ENCODE assay signal across 10 cellular contexts in genomic region chr5:132746592-132747063, GRCh38. TPM values are rescaled to one million over a fixed set of nuclear protein-coding genes. Genes with fewer than 3 reads are reported as not detected.
DNase-seq lines count a peak whose midpoint lies in the region; ATAC-seq and TF ChIP-seq lines count a peak whose summit lies in the region.
"Had no signal": no experiment of that assay in that cellular context is flagged by ENCODE, and none has a peak within 500 bp of the region (broad histone marks: within the 10 kb centered on the region; RNA-seq: fewer than 3 reads in every experiment).

No MANE protein-coding gene starts in this region.

- H3K4me3 ChIP-seq in CD4-positive, CD25-positive, alpha-beta regulatory T cell (ENCODE audit: low read depth, low read length), result peak overlapping the region; percentile 73
- H3K4me3 ChIP-seq in iPS-11a (ENCODE audit: low read depth, low read length) (peak overlapping the region; percentile 25), spleen (peak overlapping the region; percentile 39 to 78 (median 47))

- H3K9me3 ChIP-seq in CD4-positive, CD25-positive, alpha-beta regulatory T cell (ENCODE audit: control insufficient read depth in 2 of 2, low read length in 2 of 2), result peaks cover 0 to 3% of the 10 kb centered on the region in 2 experiments
- H3K9me3 ChIP-seq in spleen, result peaks cover 0 to 7% (median 0%) of the 10 kb centered on the region in 8 donors

- CTCF ChIA-PET in activated naive CD4-positive, alpha-beta T cell treated with anti-CD3 and anti-CD28 coated beads for 36 hours (lab: Charles Lee), result interaction anchor here (0.6 to 2.6 kb wide), 14 partner anchors 9 to 1730 kb away, joined by 3 to 30 read pairs (median 4); partner anchors contain the start of gene KIF3A

- peak overlapping the region; percentile 82 to 91 (median 86) for H3K4me3 Mint-ChIP-seq in CD4-positive, CD25-positive, alpha-beta regulatory T cell
- peak overlapping the region; percentile 71 for H3K4me3 Mint-ChIP-seq in activated naive CD4-positive, alpha-beta T cell treated with anti-CD3 and anti-CD28 coated beads for 36 hours

- intact Hi-C loops in activated naive CD4-positive, alpha-beta T cell treated with anti-CD3 and anti-CD28 coated beads for 36 hours (cut with micrococcal nuclease), result loop anchor here (1.0 to 2.0 kb wide), 5 partner anchors 9 to 452 kb away; partner anchors contain the start of genes KIF3A, SEPTIN8 and SLC22A4
- intact Hi-C loops in spleen (cut with DNase I; ENCODE audit: low total_unique reads), result no loop called here

- peaks cover 6% of the 10 kb centered on the region for H3K36me3 Mint-ChIP-seq in CD4-positive, CD25-positive, alpha-beta regulatory T cell
- H3K36me3 Mint-ChIP-seq in activated naive CD4-positive, alpha-beta T cell treated with anti-CD3 and anti-CD28 coated beads for 36 hours (ENCODE audit: low read depth), result peaks cover 2% of the 10 kb centered on the region

- H3K9me3 Mint-ChIP-seq in CD4-positive, CD25-positive, alpha-beta regulatory T cell, result peaks cover 0 to 2% (median 0%) of the 10 kb centered on the region in 7 donors
- no peaks in the 10 kb centered on the region for H3K9me3 Mint-ChIP-seq in activated naive CD4-positive, alpha-beta T cell treated with anti-CD3 and anti-CD28 coated beads for 36 hours

- no peak for TF ChIP-seq POLR2A in spleen (IDR thresholded peaks at IDR 0.05)

- peak in 1 of 3 donors; percentile 47 for DNase-seq in CD4-positive, CD25-positive, alpha-beta regulatory T cell
- DNase-seq in activated naive CD4-positive, alpha-beta T cell treated with anti-CD3 and anti-CD28 coated beads for 36 hours, result peak; percentile 80
- no peak for DNase-seq in spleen
- no peak for DNase-seq in H4 (ENCODE audit: low spot score)

- no peaks in the 10 kb centered on the region for H3K36me3 ChIP-seq in CD4-positive, CD25-positive, alpha-beta regulatory T cell (ENCODE audit: control insufficient read depth, insufficient read depth, low read length)
- H3K36me3 ChIP-seq in spleen, result no peaks in the 10 kb centered on the region

- H3K4me1 ChIP-seq in CD4-positive, CD25-positive, alpha-beta regulatory T cell (ENCODE audit: control insufficient read depth, insufficient read depth, low read length, poor library complexity, severe bottlenecking), result peaks cover 14% of the 10 kb centered on the region
- peaks cover 5 to 21% (median 15%) of the 10 kb centered on the region in 6 donors for H3K4me1 ChIP-seq in spleen

- peak in 1 of 11 experiments; percentile 16 for TF ChIP-seq CTCF in spleen (IDR thresholded peaks at IDR 0.05 in 8 of 11, conservative IDR thresholded peaks at IDR 0.05 in 3 of 11)

- peaks cover 2% of the 10 kb centered on the region for H3K27me3 ChIP-seq in CD4-positive, CD25-positive, alpha-beta regulatory T cell (ENCODE audit: control insufficient read depth, insufficient read depth, low read length)
- H3K27me3 ChIP-seq in spleen (replicated peaks in 1 of 7), result peaks cover 0 to 69% (median 36%) of the 10 kb centered on the region in 7 donors

- peak overlapping the region; percentile 78 for H3K27ac ChIP-seq in CD4-positive, CD25-positive, alpha-beta regulatory T cell (ENCODE audit: insufficient read depth, low read length, poor library complexity, severe bottlenecking)
- H3K27ac ChIP-seq in spleen, result peak overlapping the region in 5 of 8 donors; percentile 11 to 75 (median 73)
- H3K27ac ChIP-seq: HL-60 had no signal

- H3K27me3 Mint-ChIP-seq in CD4-positive, CD25-positive, alpha-beta regulatory T cell, result peaks cover 11% of the 10 kb centered on the region
- no peaks in the 10 kb centered on the region for H3K27me3 Mint-ChIP-seq in activated naive CD4-positive, alpha-beta T cell treated with anti-CD3 and anti-CD28 coated beads for 36 hours (ENCODE audit: low read depth)

- H3K27ac Mint-ChIP-seq in CD4-positive, CD25-positive, alpha-beta regulatory T cell, result peak overlapping the region in 1 of 3 donors; percentile 69
- H3K27ac Mint-ChIP-seq in activated naive CD4-positive, alpha-beta T cell treated with anti-CD3 and anti-CD28 coated beads for 36 hours, result no peak overlapping the region

- 12 to 22% (median 17%) methylated on average over 8 of the region's 8 CpGs for WGBS in spleen, 5 donors

- H3K4me1 Mint-ChIP-seq in CD4-positive, CD25-positive, alpha-beta regulatory T cell, result peaks cover 8 to 25% (median 21%) of the 10 kb centered on the region in 4 donors
- peaks cover 17% of the 10 kb centered on the region for H3K4me1 Mint-ChIP-seq in activated naive CD4-positive, alpha-beta T cell treated with anti-CD3 and anti-CD28 coated beads for 36 hours (ENCODE audit: low read depth)

- peak; percentile 36 to 40 for ATAC-seq in CD4-positive, CD25-positive, alpha-beta regulatory T cell (ENCODE audit: low read depth in 2 of 2)
- peak; percentile 17 for ATAC-seq in HG02763 (IDR thresholded peaks at IDR 0.05; ENCODE audit: unreplicated experiment)
- ATAC-seq in GM18867 (IDR thresholded peaks at IDR 0.05; ENCODE audit: unreplicated experiment), result no peak
- ATAC-seq in GM21825 (IDR thresholded peaks at IDR 0.05; ENCODE audit: unreplicated experiment), result no peak

RNA-seq across cellular contexts. Expression of gene CCNI2, which starts 0.6 kb away (rescaled TPM):
- 9.2 TPM for total RNA-seq in CD4-positive, CD25-positive, alpha-beta regulatory T cell
- 1 to 10 TPM; 2.1 to 2.8 (median 2.6) TPM for polyA plus RNA-seq in CD4-positive, CD25-positive, alpha-beta regulatory T cell
- total RNA-seq in activated naive CD4-positive, alpha-beta T cell treated with anti-CD3 and anti-CD28 coated beads for 36 hours, result 1 to 10 TPM; 1.4 to 2.5 TPM
- total RNA-seq in spleen, result 1 to 10 TPM in 5 of 7 donors, under 1 TPM in 2; 0.19 to 5.2 (median 1.1) TPM
- polyA plus RNA-seq in spleen, result under 1 TPM; 0.32 to 0.91 (median 0.36) TPM
- total RNA-seq in H4 (2014; rRNA removed; shearing (Covaris generic)), result not detected in 2 replicates
- total RNA-seq: pulmonary artery endothelial cell had no signal

RNA-seq across cellular contexts. Expression of gene KIF3A, which starts 9.3 kb away (rescaled TPM):
- 12.5 TPM for total RNA-seq in CD4-positive, CD25-positive, alpha-beta regulatory T cell
- 10 to 100 TPM in 3 of 4 donors, 1 to 10 TPM in 1; 9.9 to 13.2 (median 11.6) TPM for polyA plus RNA-seq in CD4-positive, CD25-positive, alpha-beta regulatory T cell
- 1 to 10 TPM; 5.0 to 6.1 TPM for total RNA-seq in activated naive CD4-positive, alpha-beta T cell treated with anti-CD3 and anti-CD28 coated beads for 36 hours
- total RNA-seq in spleen, result 10 to 100 TPM in 1 of 7 donors, 1 to 10 TPM in 6; 4.5 to 10.7 (median 7.9) TPM
- polyA plus RNA-seq in spleen, result 1 to 10 TPM; 1.3 to 2.4 (median 2.1) TPM
- total RNA-seq in H4 (2014; rRNA removed; shearing (Covaris generic)), result 4.8 and 7.1 TPM in 2 replicates

RNA-seq across cellular contexts. Expression of gene SEPTIN8, which starts 30.4 kb away (rescaled TPM):
- total RNA-seq in CD4-positive, CD25-positive, alpha-beta regulatory T cell, result 12.4 TPM
- polyA plus RNA-seq in CD4-positive, CD25-positive, alpha-beta regulatory T cell, result 1 to 10 TPM in 2 of 4 donors, under 1 TPM in 2; 0.46 to 1.5 (median 0.99) TPM
- total RNA-seq in activated naive CD4-positive, alpha-beta T cell treated with anti-CD3 and anti-CD28 coated beads for 36 hours, result 10 to 100 TPM; 24.9 to 29.2 TPM
- 10 to 100 TPM; 11.5 to 29.8 (median 19.8) TPM for total RNA-seq in spleen
- polyA plus RNA-seq in spleen, result 10 to 100 TPM in 1 of 3 donors, 1 to 10 TPM in 2; 6.1 to 13.3 (median 7.5) TPM
- total RNA-seq in H4 (2014; rRNA removed; shearing (Covaris generic)), result 30.3 and 33.7 TPM in 2 replicates

Comparison
In these comparisons a context has a peak if more than half of its experiments do, and no peak if none do; other contexts are left out.
1. ATAC-seq: peak in CD4-positive, CD25-positive, alpha-beta regulatory T cell (2 of 2) and HG02763 (single experiment); none in GM18867 (single experiment) and GM21825 (single experiment).
2. Peak in every context shown above with its lines, with median percentiles within 50 percentile points of each other: H3K4me3 ChIP-seq.